12 cellular contexts compared by ENCODE assay signal in genomic region chr4:173405840-173406606, GRCh38. TPM values are rescaled to one million over a fixed set of nuclear protein-coding genes. Genes with fewer than 3 reads are reported as not detected.
DNase-seq lines count a peak whose midpoint lies in the region; ATAC-seq lines count a peak whose summit lies in the region.
"Had no signal": no experiment of that assay in that cellular context is flagged by ENCODE, and none has a peak within 500 bp of the region (broad histone marks: within the 10 kb centered on the region; RNA-seq: fewer than 3 reads in every experiment).

No MANE protein-coding gene starts in this region.

- ATAC-seq in GM18502 (IDR thresholded peaks at IDR 0.05; ENCODE audit: poor library complexity, unreplicated experiment) (peak; percentile 70), GM19452 (IDR thresholded peaks at IDR 0.05; ENCODE audit: unreplicated experiment) (peak; percentile 71), HG02852 (IDR thresholded peaks at IDR 0.05; ENCODE audit: unreplicated experiment) (peak; percentile 81), HG03565 (IDR thresholded peaks at IDR 0.05; ENCODE audit: unreplicated experiment) (peak; percentile 82), left colon (no peak)
- ATAC-seq: right cardiac atrium had no signal

- DNase-seq in dermis blood vessel endothelial cell (no peak), left colon (no peak), amniotic stem cell (lab: John Stamatoyannopoulos, UW) (no peak), NCI-H1694 treated with DMSO at 0.1 percent for 48 hours (lab: John Stamatoyannopoulos, UW) (no peak)
- DNase-seq: activated T-cell treated with anti-CD3 and anti-CD28 coated beads, Interleukin-2, amount 50 U/mL, for 1 hour; right cardiac atrium; stimulated activated CD4-positive, alpha-beta T cell treated with anti-CD3 and anti-CD28 coated beads, Interleukin-4, amount 100 ng/mL, for 4 hours; stimulated activated naive CD4-positive, alpha-beta T cell had no signal

- intact Hi-C loops in left colon (cut with DNase I, micrococcal nuclease) = no loop called here

RNA-seq across cellular contexts. Expression of gene SCRG1, which starts 7.1 kb away (rescaled TPM):
- under 0.01 TPM in 1 of 2 replicates, not detected in the other for total RNA-seq in dermis blood vessel endothelial cell
- under 1 TPM in 1 of 2 donors, not detected in 1; 0.42 TPM for total RNA-seq in left colon

RNA-seq across cellular contexts. Expression of gene SAP30, which starts 35.3 kb away (rescaled TPM):
- 27.7 and 35.7 TPM in 2 replicates for total RNA-seq in dermis blood vessel endothelial cell
- 1 to 10 TPM; 6.5 to 7.6 TPM for total RNA-seq in left colon
